9 cellular contexts compared by ENCODE assay signal in the genomic region with DNA sequence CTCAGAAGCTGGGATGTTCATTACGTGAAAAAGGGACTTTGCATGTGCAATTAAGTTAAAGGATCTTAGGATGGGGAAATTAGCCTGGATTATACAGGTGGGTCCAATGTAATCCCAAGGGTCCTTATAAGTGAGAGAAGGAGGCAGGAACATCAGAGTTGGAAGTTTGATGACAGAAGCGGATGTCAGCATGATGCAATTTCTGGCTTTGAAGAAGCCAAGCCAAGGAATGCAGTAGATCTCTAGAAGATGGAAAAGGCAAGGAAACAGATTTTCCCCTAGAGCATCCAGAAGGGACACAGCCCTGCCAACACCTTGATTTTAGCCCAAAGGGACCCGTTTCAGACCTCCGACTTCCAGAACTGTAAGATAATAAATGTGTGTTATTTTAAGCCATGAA.
"Had no signal": no experiment of that assay in that cellular context is flagged by ENCODE, and none has a peak within 500 bp of the region (broad histone marks: within the 10 kb centered on the region; RNA-seq: fewer than 3 reads in every experiment).

No MANE protein-coding gene starts in this region.

- H3K27ac ChIP-seq: KMS-11 had no signal

- FAIRE-seq: HTR-8/SVneo had no signal

- DNase-seq: GOT3, H7, HFFc6, IMR-90, KBM-7 had no signal

- H3K4me2 ChIP-seq: KMS-11 had no signal

- ATAC-seq: HCT116 had no signal

- H3K36me3 ChIP-seq: HAP-1 had no signal

- H3K9me3 ChIP-seq: HAP-1 had no signal

- H3K9ac ChIP-seq: KMS-11 had no signal

- H3K4me3 ChIP-seq: HAP-1 had no signal

- H3K4me1 ChIP-seq: HAP-1 had no signal
